ENCODE assay signal across 39 cellular contexts in genomic region chr19:35921012-35921411, GRCh38. TPM values are rescaled to one million over a fixed set of nuclear protein-coding genes. Genes with fewer than 3 reads are reported as not detected.
"Had no signal": no experiment of that assay in that cellular context is flagged by ENCODE, and none has a peak within 500 bp of the region (broad histone marks: within the 10 kb centered on the region; RNA-seq: fewer than 3 reads in every experiment).

No MANE protein-coding gene starts in this region.

- DNase-seq: activated B cell treated with CpG ODN at 0.5 μM for 24 hours; activated CD4-positive, alpha-beta memory T cell treated with anti-CD3 and anti-CD28 coated beads for 36 hours; activated CD4-positive, alpha-beta T cell treated with anti-CD3 and anti-CD28 coated beads for 4 hours; activated CD4-positive, alpha-beta T cell treated with anti-CD3 and anti-CD28 coated beads, Interleukin-2, amount 10 ng/mL, durations not matched to agents 24 days and 14 days; activated CD4-positive, alpha-beta T cell treated with anti-CD3 and anti-CD28 coated beads, Interleukin-2, amount 50 U/mL, for 1 hour; activated CD4-positive, alpha-beta T cell treated with anti-CD3 and anti-CD28 coated beads, Interleukin-2, amount 50 U/mL, for 4 hours; activated CD4-positive, CD25-positive, alpha-beta regulatory T cell treated with anti-CD3 and anti-CD28 coated beads, Interleukin-2, amount 50 U/mL, for 72 hours; activated CD8-positive, alpha-beta memory T cell treated with anti-CD3 and anti-CD28 coated beads, Interleukin-2, amount 50 U/mL, for 4 hours; activated CD8-positive, alpha-beta T cell treated with anti-CD3 and anti-CD28 coated beads for 36 hours; activated effector memory CD4-positive, alpha-beta T cell treated with anti-CD3 and anti-CD28 coated beads, Interleukin-2, amount 50 U/mL, for 16 hours; activated gamma-delta T cell treated with Interleukin-2 at 50 U/mL for 16 hours; activated naive CD4-positive, alpha-beta T cell; activated naive CD4-positive, alpha-beta T cell treated with anti-CD3 and anti-CD28 coated beads for 36 hours; activated naive CD8-positive, alpha-beta T cell treated with anti-CD3 and anti-CD28 coated beads, Interleukin-2, amount 10 ng/mL, durations not matched to agents 7 days and 5 days; activated naive CD8-positive, alpha-beta T cell treated with anti-CD3 and anti-CD28 coated beads, Interleukin-2, amount 50 U/mL, for 24 hours; activated T-cell treated with anti-CD3 and anti-CD28 coated beads for 4 hours; activated T-cell treated with anti-CD3 and anti-CD28 coated beads, Interleukin-2, amount 50 U/mL, for 1 hour; activated T-cell treated with anti-CD3 and anti-CD28 coated beads, Interleukin-2, amount 50 U/mL, for 4 hours; activated T-cell treated with anti-CD3 and anti-CD28 coated beads, Interleukin-2, amount 50 U/mL, for 72 hours; amygdala; anterior cingulate cortex; caudate nucleus; cerebellar nuclear complex; T-helper 2 cell; T-helper 9 cell had no signal

- H3K36me3 Mint-ChIP-seq: activated naive CD8-positive, alpha-beta T cell treated with anti-CD3 and anti-CD28 coated beads, Interleukin-2, amount 10 ng/mL, durations not matched to agents 7 days and 5 days; brain had no signal

- H3K36me3 ChIP-seq: ascending aorta, cardiac muscle cell had no signal

- H3K4me3 ChIP-seq: ascending aorta, cardiac muscle cell had no signal

- H3K4me1 ChIP-seq: ascending aorta had no signal

- H3K9me3 ChIP-seq: ascending aorta had no signal

- H3K4me3 Mint-ChIP-seq: activated B cell treated with CpG ODN at 0.5 μM for 24 hours; activated CD4-positive, alpha-beta memory T cell treated with anti-CD3 and anti-CD28 coated beads for 36 hours; activated CD4-positive, alpha-beta T cell treated with anti-CD3 and anti-CD28 coated beads, Interleukin-2, amount 10 ng/mL, durations not matched to agents 24 days and 14 days; activated CD8-positive, alpha-beta T cell treated with anti-CD3 and anti-CD28 coated beads for 36 hours; activated naive CD4-positive, alpha-beta T cell treated with anti-CD3 and anti-CD28 coated beads for 36 hours; activated naive CD4-positive, alpha-beta T cell treated with anti-CD3 and anti-CD28 coated beads, Interleukin-2, amount 50 U/mL, for 24 hours; activated naive CD8-positive, alpha-beta T cell; activated naive CD8-positive, alpha-beta T cell treated with anti-CD3 and anti-CD28 coated beads, Interleukin-2, amount 10 ng/mL, durations not matched to agents 7 days and 5 days; activated naive CD8-positive, alpha-beta T cell treated with anti-CD3 and anti-CD28 coated beads, Interleukin-2, amount 50 U/mL, for 24 hours; activated T-cell treated with anti-CD3 and anti-CD28 coated beads, Interleukin-2, amount 50 U/mL, for 4 hours; activated T-cell treated with anti-CD3 and anti-CD28 coated beads, Interleukin-2, amount 50 U/mL, for 72 hours; activated T-helper 1 cell treated with anti-CD3 and anti-CD28 coated beads, Interleukin-12 subunit alpha, Interleukin-12 subunit beta, Interleukin-2, Interleukin-4 antibody, amounts not matched to agents 30 ng/mL and 10 ng/mL and 1 ng/mL, durations not matched to agents 14 hours and 24 hours and 36 hours; activated T-helper 17 cell treated with anti-CD3 and anti-CD28 coated beads, Interleukin-2, amount 50 U/mL, for 72 hours; brain; central memory CD8-positive, alpha-beta T cell; T-helper 1 cell treated with Interleukin-12 subunit alpha and Interleukin-12 subunit beta and Interleukin-4 antibody, amounts not matched to agents 30 μg/mL and 1 μg/mL, for 36 hours; T-helper 2 cell treated with Interferon-gamma antibody and Interleukin-4, amounts not matched to agents 5 μg/mL and 100 μg/mL, for 36 hours had no signal

- ATAC-seq: activated CD8-positive, alpha-beta T cell treated with anti-CD3 and anti-CD28 coated beads for 36 hours; activated naive CD8-positive, alpha-beta T cell treated with anti-CD3 and anti-CD28 coated beads, Interleukin-2, amount 50 U/mL, for 24 hours; activated T-cell treated with anti-CD3 and anti-CD28 coated beads, Interleukin-2, amount 50 U/mL, for 4 hours; activated T-cell treated with anti-CD3 and anti-CD28 coated beads, Interleukin-2, amount 50 U/mL, for 72 hours; activated T-helper 17 cell treated with anti-CD3 and anti-CD28 coated beads, Interleukin-2, amount 50 U/mL, for 72 hours had no signal

- H3K4me1 Mint-ChIP-seq: activated naive CD4-positive, alpha-beta T cell treated with anti-CD3 and anti-CD28 coated beads, Interleukin-2, amount 50 U/mL, for 24 hours; activated naive CD8-positive, alpha-beta T cell treated with anti-CD3 and anti-CD28 coated beads, Interleukin-2, amount 50 U/mL, for 24 hours; activated T-helper 17 cell treated with anti-CD3 and anti-CD28 coated beads, Interleukin-2, amount 50 U/mL, for 72 hours; brain; central memory CD8-positive, alpha-beta T cell had no signal

- H3K27me3 Mint-ChIP-seq: activated B cell treated with CpG ODN at 0.5 μM for 24 hours; activated CD4-positive, alpha-beta memory T cell treated with anti-CD3 and anti-CD28 coated beads for 36 hours; activated CD8-positive, alpha-beta T cell treated with anti-CD3 and anti-CD28 coated beads for 36 hours; activated naive CD4-positive, alpha-beta T cell treated with anti-CD3 and anti-CD28 coated beads, Interleukin-2, amount 50 U/mL, for 24 hours; activated naive CD8-positive, alpha-beta T cell; activated naive CD8-positive, alpha-beta T cell treated with anti-CD3 and anti-CD28 coated beads, Interleukin-2, amount 10 ng/mL, durations not matched to agents 7 days and 5 days; activated naive CD8-positive, alpha-beta T cell treated with anti-CD3 and anti-CD28 coated beads, Interleukin-2, amount 50 U/mL, for 24 hours; activated T-helper 17 cell treated with anti-CD3 and anti-CD28 coated beads, Interleukin-2, amount 50 U/mL, for 72 hours; central memory CD8-positive, alpha-beta T cell had no signal

- H3K27ac Mint-ChIP-seq: activated B cell treated with CpG ODN at 0.5 μM for 24 hours; activated CD4-positive, alpha-beta memory T cell treated with anti-CD3 and anti-CD28 coated beads for 36 hours; activated CD4-positive, alpha-beta T cell treated with anti-CD3 and anti-CD28 coated beads, Interleukin-2, amount 10 ng/mL, durations not matched to agents 24 days and 14 days; activated CD8-positive, alpha-beta T cell treated with anti-CD3 and anti-CD28 coated beads for 36 hours; activated naive CD4-positive, alpha-beta T cell treated with anti-CD3 and anti-CD28 coated beads for 36 hours; activated naive CD4-positive, alpha-beta T cell treated with anti-CD3 and anti-CD28 coated beads, Interleukin-2, amount 50 U/mL, for 24 hours; activated naive CD8-positive, alpha-beta T cell; activated naive CD8-positive, alpha-beta T cell treated with anti-CD3 and anti-CD28 coated beads, Interleukin-2, amount 10 ng/mL, durations not matched to agents 7 days and 5 days; activated naive CD8-positive, alpha-beta T cell treated with anti-CD3 and anti-CD28 coated beads, Interleukin-2, amount 50 U/mL, for 24 hours; activated T-cell treated with anti-CD3 and anti-CD28 coated beads, Interleukin-2, amount 50 U/mL, for 72 hours; activated T-helper 1 cell treated with anti-CD3 and anti-CD28 coated beads, Interleukin-12 subunit alpha, Interleukin-12 subunit beta, Interleukin-2, Interleukin-4 antibody, amounts not matched to agents 30 ng/mL and 10 ng/mL and 1 ng/mL, durations not matched to agents 14 hours and 24 hours and 36 hours; activated T-helper 17 cell treated with anti-CD3 and anti-CD28 coated beads, Interleukin-2, amount 50 U/mL, for 72 hours; brain; T-helper 1 cell treated with Interleukin-12 subunit alpha and Interleukin-12 subunit beta and Interleukin-4 antibody, amounts not matched to agents 30 μg/mL and 1 μg/mL, for 36 hours; T-helper 2 cell treated with Interferon-gamma antibody and Interleukin-4, amounts not matched to agents 5 μg/mL and 100 μg/mL, for 36 hours had no signal

- H3K27me3 ChIP-seq: ascending aorta, cardiac muscle cell had no signal

- H3K27ac ChIP-seq: ascending aorta, cardiac muscle cell, VCaP had no signal

RNA-seq across cellular contexts. Expression of gene TYROBP, which starts 12.9 kb away (rescaled TPM):
- total RNA-seq: activated B cell treated with CpG ODN at 0.5 μM for 24 hours; activated CD4-positive, alpha-beta memory T cell treated with anti-CD3 and anti-CD28 coated beads for 36 hours; activated CD4-positive, alpha-beta T cell treated with anti-CD3 and anti-CD28 coated beads, Interleukin-2, amount 10 ng/mL, durations not matched to agents 24 days and 14 days; activated CD8-positive, alpha-beta memory T cell treated with anti-CD3 and anti-CD28 coated beads for 36 hours; activated naive CD4-positive, alpha-beta T cell treated with anti-CD3 and anti-CD28 coated beads for 36 hours; activated T-helper 1 cell treated with anti-CD3 and anti-CD28 coated beads, Interleukin-12 subunit alpha, Interleukin-12 subunit beta, Interleukin-2, Interleukin-4 antibody, amounts not matched to agents 30 ng/mL and 10 ng/mL and 1 ng/mL, durations not matched to agents 14 hours and 24 hours and 36 hours; activated T-helper 17 cell treated with anti-CD3 and anti-CD28 coated beads, Interleukin-2, amount 50 U/mL, for 72 hours; bronchial epithelial cell; cardiac muscle cell; chondrocyte had no signal
- polyA plus RNA-seq: cardiac muscle cell had no signal

RNA-seq across cellular contexts. Expression of gene HCST, which starts 18.7 kb away (rescaled TPM):
- total RNA-seq: ascending aorta had no signal

RNA-seq across cellular contexts. Expression of gene APLP1, which starts 52.6 kb away (rescaled TPM):
- total RNA-seq: activated B cell treated with CpG ODN at 0.5 μM for 24 hours had no signal
